In the genomic region with DNA sequence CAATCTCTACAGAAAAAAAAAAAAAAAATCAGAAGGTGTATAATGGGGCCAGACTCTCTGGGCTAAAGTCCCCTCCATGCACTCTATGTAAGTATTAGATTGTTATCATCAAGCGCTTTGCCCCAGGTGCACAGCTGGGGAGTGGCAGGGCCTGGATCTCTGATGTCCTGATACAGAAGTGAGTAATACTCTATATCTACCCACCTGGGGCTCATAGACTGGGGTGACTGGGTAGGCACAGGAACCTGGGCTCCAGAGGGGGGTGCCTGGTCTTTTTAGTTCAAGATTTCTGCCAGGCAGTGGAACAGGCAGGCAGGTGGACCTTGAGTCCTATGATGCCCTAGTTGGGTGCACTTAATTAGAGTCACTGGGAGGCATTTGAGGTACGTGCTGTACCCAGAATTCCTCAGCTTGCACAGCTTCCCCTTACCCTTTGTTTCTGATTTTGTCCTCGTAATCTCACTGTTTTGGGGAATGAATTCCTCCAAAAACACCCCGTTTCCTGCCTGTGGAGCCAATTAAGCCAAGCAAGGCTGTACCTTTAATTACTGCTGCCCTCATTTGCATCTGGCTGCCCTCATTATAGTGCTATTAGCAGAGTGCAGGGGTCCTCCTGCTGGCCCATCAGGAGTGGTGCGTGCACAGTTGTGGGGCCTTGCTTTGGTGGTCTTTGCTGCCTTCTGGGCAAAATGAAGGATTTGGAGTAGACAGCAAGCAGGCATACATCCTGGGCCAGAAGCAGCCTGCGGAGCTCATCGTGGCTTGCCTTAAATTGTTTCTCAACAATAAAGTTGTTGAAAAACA, we compare ENCODE assay signal across 1 cellular context.
TF ChIP-seq lines count a peak whose summit lies in the region.

No MANE protein-coding gene starts in this region.

TF ChIP-seq in HepG2, 621 proteins besides CTCF, POLR2A, EP300 and RAD21 (continued from another document and continues in another):
- TF ChIP-seq, protein P1, sequence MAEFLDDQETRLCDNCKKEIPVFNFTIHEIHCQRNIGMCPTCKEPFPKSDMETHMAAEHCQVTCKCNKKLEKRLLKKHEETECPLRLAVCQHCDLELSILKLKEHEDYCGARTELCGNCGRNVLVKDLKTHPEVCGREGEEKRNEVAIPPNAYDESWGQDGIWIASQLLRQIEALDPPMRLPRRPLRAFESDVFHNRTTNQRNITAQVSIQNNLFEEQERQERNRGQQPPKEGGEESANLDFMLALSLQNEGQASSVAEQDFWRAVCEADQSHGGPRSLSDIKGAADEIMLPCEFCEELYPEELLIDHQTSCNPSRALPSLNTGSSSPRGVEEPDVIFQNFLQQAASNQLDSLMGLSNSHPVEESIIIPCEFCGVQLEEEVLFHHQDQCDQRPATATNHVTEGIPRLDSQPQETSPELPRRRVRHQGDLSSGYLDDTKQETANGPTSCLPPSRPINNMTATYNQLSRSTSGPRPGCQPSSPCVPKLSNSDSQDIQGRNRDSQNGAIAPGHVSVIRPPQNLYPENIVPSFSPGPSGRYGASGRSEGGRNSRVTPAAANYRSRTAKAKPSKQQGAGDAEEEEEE (CRISPR knock-in tag; IDR thresholded peaks at IDR 0.05; ENCODE audit: borderline replicate concordance), result no peak
- 0 out of 2 replicates have a peak, but pooled peaks have one; percentile 26 for TF ChIP-seq SALL2 (CRISPR knock-in tag; IDR thresholded peaks at IDR 0.05)
- TF ChIP-seq NR2F1 (CRISPR knock-in tag; IDR thresholded peaks at IDR 0.05), result no peak
- peak; percentile 33; the same call in 1 of the 2 replicates for TF ChIP-seq FOSL2 (CRISPR knock-in tag; IDR thresholded peaks at IDR 0.05)
- TF ChIP-seq CBX1 (IDR thresholded peaks at IDR 0.05; ENCODE audit: low read depth), result no peak
- TF ChIP-seq ZNF557 (CRISPR knock-in tag; IDR thresholded peaks at IDR 0.05), result no peak
- no peak for TF ChIP-seq ZNF143 (CRISPR knock-in tag; IDR thresholded peaks at IDR 0.05)
- TF ChIP-seq HMG20B (CRISPR knock-in tag; conservative IDR thresholded peaks at IDR 0.05), result no peak; the same call in 1 of the 2 replicates
- TF ChIP-seq ZMAT3 (CRISPR knock-in tag; conservative IDR thresholded peaks at IDR 0.05), result no peak
- TF ChIP-seq ARHGAP35 (CRISPR knock-in tag; IDR thresholded peaks at IDR 0.05; ENCODE audit: borderline replicate concordance), result 0 out of 2 replicates have a peak, but pooled peaks have one; percentile 41
- no peak for TF ChIP-seq ZNF292 (CRISPR knock-in tag; IDR thresholded peaks at IDR 0.05; ENCODE audit: borderline replicate concordance, low read depth)
- TF ChIP-seq, protein P2, sequence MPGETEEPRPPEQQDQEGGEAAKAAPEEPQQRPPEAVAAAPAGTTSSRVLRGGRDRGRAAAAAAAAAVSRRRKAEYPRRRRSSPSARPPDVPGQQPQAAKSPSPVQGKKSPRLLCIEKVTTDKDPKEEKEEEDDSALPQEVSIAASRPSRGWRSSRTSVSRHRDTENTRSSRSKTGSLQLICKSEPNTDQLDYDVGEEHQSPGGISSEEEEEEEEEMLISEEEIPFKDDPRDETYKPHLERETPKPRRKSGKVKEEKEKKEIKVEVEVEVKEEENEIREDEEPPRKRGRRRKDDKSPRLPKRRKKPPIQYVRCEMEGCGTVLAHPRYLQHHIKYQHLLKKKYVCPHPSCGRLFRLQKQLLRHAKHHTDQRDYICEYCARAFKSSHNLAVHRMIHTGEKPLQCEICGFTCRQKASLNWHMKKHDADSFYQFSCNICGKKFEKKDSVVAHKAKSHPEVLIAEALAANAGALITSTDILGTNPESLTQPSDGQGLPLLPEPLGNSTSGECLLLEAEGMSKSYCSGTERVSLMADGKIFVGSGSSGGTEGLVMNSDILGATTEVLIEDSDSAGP (CRISPR knock-in tag; IDR thresholded peaks at IDR 0.05; ENCODE audit: borderline replicate concordance), result peak; percentile 80
- TF ChIP-seq MAF1 (CRISPR knock-in tag; IDR thresholded peaks at IDR 0.05; ENCODE audit: borderline replicate concordance), result no peak
- no peak for TF ChIP-seq ZNF780A (CRISPR knock-in tag; IDR thresholded peaks at IDR 0.05)
- no peak for TF ChIP-seq ETV6 (CRISPR knock-in tag; conservative IDR thresholded peaks at IDR 0.05)
- TF ChIP-seq, protein P3, sequence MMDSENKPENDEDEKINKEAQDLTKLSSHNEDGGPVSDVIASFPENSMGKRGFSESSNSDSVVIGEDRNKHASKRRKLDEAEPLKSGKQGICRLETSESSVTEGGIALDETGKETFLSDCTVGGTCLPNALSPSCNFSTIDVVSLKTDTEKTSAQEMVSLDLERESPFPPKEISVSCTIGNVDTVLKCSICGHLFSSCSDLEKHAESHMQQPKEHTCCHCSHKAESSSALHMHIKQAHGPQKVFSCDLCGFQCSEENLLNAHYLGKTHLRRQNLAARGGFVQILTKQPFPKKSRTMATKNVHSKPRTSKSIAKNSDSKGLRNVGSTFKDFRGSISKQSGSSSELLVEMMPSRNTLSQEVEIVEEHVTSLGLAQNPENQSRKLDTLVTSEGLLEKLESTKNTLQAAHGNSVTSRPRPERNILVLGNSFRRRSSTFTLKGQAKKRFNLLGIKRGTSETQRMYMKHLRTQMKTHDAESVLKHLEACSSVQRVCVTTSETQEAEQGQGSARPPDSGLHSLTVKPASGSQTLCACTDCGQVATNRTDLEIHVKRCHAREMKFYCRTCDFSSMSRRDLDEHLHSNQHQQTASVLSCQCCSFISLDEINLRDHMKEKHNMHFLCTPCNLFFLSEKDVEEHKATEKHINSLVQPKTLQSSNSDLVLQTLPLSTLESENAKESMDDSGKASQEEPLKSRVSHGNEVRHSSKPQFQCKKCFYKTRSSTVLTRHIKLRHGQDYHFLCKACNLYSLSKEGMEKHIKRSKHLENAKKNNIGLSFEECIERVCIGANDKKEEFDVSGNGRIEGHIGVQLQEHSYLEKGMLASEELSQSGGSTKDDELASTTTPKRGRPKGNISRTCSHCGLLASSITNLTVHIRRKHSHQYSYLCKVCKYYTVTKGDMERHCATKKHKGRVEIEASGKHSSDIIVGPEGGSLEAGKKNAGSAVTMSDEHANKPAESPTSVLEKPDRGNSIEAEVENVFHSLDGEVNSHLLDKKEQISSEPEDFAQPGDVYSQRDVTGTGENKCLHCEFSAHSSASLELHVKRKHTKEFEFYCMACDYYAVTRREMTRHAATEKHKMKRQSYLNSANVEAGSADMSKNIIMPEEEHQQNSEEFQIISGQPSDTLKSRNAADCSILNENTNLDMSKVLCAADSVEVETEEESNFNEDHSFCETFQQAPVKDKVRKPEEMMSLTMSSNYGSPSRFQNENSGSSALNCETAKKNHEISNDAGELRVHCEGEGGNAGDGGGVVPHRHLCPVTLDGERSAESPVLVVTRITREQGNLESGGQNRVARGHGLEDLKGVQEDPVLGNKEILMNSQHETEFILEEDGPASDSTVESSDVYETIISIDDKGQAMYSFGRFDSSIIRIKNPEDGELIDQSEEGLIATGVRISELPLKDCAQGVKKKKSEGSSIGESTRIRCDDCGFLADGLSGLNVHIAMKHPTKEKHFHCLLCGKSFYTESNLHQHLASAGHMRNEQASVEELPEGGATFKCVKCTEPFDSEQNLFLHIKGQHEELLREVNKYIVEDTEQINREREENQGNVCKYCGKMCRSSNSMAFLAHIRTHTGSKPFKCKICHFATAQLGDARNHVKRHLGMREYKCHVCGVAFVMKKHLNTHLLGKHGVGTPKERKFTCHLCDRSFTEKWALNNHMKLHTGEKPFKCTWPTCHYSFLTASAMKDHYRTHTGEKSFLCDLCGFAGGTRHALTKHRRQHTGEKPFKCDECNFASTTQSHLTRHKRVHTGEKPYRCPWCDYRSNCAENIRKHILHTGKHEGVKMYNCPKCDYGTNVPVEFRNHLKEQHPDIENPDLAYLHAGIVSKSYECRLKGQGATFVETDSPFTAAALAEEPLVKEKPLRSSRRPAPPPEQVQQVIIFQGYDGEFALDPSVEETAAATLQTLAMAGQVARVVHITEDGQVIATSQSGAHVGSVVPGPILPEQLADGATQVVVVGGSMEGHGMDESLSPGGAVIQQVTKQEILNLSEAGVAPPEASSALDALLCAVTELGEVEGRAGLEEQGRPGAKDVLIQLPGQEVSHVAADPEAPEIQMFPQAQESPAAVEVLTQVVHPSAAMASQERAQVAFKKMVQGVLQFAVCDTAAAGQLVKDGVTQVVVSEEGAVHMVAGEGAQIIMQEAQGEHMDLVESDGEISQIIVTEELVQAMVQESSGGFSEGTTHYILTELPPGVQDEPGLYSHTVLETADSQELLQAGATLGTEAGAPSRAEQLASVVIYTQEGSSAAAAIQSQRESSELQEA (CRISPR knock-in tag; IDR thresholded peaks at IDR 0.05; ENCODE audit: not compliant biosample characterization), result no peak
- TF ChIP-seq, protein P4, sequence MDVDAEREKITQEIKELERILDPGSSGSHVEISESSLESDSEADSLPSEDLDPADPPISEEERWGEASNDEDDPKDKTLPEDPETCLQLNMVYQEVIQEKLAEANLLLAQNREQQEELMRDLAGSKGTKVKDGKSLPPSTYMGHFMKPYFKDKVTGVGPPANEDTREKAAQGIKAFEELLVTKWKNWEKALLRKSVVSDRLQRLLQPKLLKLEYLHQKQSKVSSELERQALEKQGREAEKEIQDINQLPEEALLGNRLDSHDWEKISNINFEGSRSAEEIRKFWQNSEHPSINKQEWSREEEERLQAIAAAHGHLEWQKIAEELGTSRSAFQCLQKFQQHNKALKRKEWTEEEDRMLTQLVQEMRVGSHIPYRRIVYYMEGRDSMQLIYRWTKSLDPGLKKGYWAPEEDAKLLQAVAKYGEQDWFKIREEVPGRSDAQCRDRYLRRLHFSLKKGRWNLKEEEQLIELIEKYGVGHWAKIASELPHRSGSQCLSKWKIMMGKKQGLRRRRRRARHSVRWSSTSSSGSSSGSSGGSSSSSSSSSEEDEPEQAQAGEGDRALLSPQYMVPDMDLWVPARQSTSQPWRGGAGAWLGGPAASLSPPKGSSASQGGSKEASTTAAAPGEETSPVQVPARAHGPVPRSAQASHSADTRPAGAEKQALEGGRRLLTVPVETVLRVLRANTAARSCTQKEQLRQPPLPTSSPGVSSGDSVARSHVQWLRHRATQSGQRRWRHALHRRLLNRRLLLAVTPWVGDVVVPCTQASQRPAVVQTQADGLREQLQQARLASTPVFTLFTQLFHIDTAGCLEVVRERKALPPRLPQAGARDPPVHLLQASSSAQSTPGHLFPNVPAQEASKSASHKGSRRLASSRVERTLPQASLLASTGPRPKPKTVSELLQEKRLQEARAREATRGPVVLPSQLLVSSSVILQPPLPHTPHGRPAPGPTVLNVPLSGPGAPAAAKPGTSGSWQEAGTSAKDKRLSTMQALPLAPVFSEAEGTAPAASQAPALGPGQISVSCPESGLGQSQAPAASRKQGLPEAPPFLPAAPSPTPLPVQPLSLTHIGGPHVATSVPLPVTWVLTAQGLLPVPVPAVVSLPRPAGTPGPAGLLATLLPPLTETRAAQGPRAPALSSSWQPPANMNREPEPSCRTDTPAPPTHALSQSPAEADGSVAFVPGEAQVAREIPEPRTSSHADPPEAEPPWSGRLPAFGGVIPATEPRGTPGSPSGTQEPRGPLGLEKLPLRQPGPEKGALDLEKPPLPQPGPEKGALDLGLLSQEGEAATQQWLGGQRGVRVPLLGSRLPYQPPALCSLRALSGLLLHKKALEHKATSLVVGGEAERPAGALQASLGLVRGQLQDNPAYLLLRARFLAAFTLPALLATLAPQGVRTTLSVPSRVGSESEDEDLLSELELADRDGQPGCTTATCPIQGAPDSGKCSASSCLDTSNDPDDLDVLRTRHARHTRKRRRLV (CRISPR knock-in tag; IDR thresholded peaks at IDR 0.05), result no peak
- no peak for TF ChIP-seq ZNF607 (CRISPR knock-in tag; IDR thresholded peaks at IDR 0.05; ENCODE audit: borderline replicate concordance)
- TF ChIP-seq FIP1L1 (IDR thresholded peaks at IDR 0.05; ENCODE audit: borderline replicate concordance, insufficient read depth, low read depth, low read length), result no peak
- TF ChIP-seq, protein P5, sequence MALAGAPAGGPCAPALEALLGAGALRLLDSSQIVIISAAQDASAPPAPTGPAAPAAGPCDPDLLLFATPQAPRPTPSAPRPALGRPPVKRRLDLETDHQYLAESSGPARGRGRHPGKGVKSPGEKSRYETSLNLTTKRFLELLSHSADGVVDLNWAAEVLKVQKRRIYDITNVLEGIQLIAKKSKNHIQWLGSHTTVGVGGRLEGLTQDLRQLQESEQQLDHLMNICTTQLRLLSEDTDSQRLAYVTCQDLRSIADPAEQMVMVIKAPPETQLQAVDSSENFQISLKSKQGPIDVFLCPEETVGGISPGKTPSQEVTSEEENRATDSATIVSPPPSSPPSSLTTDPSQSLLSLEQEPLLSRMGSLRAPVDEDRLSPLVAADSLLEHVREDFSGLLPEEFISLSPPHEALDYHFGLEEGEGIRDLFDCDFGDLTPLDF (CRISPR knock-in tag; IDR thresholded peaks at IDR 0.05), result no peak
- TF ChIP-seq, protein P6, sequence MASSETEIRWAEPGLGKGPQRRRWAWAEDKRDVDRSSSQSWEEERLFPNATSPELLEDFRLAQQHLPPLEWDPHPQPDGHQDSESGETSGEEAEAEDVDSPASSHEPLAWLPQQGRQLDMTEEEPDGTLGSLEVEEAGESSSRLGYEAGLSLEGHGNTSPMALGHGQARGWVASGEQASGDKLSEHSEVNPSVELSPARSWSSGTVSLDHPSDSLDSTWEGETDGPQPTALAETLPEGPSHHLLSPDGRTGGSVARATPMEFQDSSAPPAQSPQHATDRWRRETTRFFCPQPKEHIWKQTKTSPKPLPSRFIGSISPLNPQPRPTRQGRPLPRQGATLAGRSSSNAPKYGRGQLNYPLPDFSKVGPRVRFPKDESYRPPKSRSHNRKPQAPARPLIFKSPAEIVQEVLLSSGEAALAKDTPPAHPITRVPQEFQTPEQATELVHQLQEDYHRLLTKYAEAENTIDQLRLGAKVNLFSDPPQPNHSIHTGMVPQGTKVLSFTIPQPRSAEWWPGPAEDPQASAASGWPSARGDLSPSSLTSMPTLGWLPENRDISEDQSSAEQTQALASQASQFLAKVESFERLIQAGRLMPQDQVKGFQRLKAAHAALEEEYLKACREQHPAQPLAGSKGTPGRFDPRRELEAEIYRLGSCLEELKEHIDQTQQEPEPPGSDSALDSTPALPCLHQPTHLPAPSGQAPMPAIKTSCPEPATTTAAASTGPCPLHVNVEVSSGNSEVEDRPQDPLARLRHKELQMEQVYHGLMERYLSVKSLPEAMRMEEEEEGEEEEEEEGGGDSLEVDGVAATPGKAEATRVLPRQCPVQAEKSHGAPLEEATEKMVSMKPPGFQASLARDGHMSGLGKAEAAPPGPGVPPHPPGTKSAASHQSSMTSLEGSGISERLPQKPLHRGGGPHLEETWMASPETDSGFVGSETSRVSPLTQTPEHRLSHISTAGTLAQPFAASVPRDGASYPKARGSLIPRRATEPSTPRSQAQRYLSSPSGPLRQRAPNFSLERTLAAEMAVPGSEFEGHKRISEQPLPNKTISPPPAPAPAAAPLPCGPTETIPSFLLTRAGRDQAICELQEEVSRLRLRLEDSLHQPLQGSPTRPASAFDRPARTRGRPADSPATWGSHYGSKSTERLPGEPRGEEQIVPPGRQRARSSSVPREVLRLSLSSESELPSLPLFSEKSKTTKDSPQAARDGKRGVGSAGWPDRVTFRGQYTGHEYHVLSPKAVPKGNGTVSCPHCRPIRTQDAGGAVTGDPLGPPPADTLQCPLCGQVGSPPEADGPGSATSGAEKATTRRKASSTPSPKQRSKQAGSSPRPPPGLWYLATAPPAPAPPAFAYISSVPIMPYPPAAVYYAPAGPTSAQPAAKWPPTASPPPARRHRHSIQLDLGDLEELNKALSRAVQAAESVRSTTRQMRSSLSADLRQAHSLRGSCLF (CRISPR knock-in tag; IDR thresholded peaks at IDR 0.05; ENCODE audit: borderline replicate concordance), result no peak
- TF ChIP-seq REL (CRISPR knock-in tag; conservative IDR thresholded peaks at IDR 0.05), result no peak
- TF ChIP-seq MIER3 (CRISPR knock-in tag; IDR thresholded peaks at IDR 0.05; ENCODE audit: borderline replicate concordance), result 0 out of 2 replicates have a peak, but pooled peaks have one; percentile 48
- TF ChIP-seq CBFB (CRISPR knock-in tag; IDR thresholded peaks at IDR 0.05), result no peak
- TF ChIP-seq NCOR1 (IDR thresholded peaks at IDR 0.05; ENCODE audit: borderline replicate concordance, low read length), result no peak
